22 cellular contexts compared by ENCODE assay signal in the genomic region with DNA sequence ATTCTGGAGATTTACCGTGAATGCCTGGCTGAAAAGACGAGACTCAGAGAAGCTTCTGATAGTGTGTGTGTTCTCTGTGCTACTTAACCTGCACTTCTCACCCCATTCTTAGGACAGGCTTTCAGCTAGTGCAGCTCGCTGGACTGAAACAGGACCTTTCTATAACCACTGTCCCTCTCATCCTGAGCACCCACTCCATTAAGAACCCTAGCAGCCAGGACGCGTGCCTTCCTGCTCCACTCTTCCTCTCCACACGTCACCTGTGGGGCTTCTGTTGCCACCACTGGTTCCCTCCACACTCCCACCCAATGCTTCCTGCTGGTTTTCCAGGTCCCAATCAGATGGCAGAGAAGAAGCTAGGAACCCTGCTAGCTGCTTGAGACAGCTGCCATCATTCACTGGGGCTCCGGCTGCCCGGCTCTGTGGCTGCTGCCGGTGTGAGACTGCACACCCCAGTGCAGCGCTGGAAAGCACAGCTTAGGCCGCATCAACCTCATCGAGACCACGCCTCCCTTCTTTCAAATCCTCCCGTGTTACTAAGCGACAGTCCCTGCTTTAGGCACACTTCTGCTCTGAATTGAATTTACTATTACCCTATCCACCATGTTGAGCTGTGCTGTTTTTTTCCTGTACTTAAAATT. TPM values are rescaled to one million over a fixed set of nuclear protein-coding genes. Genes with fewer than 3 reads are reported as not detected.
DNase-seq lines count a peak whose midpoint lies in the region; ATAC-seq, FAIRE-seq and TF ChIP-seq lines count a peak whose summit lies in the region.
"Had no signal": no experiment of that assay in that cellular context is flagged by ENCODE, and none has a peak within 500 bp of the region (broad histone marks: within the 10 kb centered on the region; RNA-seq: fewer than 3 reads in every experiment).

No MANE protein-coding gene starts in this region.

- no peak for TF ChIP-seq CTCF in right lobe of liver (IDR thresholded peaks at IDR 0.05)
- TF ChIP-seq CTCF in HepG2 (CRISPR knock-in tag; IDR thresholded peaks at IDR 0.05): no peak
- no peak for TF ChIP-seq CTCF in kidney (IDR thresholded peaks at IDR 0.05; ENCODE audit: borderline replicate concordance, extremely low read depth, insufficient read depth)

- peaks cover 0 to 8% (median 3%) of the 10 kb centered on the region in 4 donors for H3K4me1 ChIP-seq in right lobe of liver
- H3K4me1 ChIP-seq in HepG2 (ENCODE audit: insufficient read depth, low read length): no peaks in the 10 kb centered on the region
- peaks cover 3 to 10% of the 10 kb centered on the region in 2 donors for H3K4me1 ChIP-seq in kidney (ENCODE audit: control insufficient read depth in 1 of 2, insufficient read depth in 1 of 2, low read depth in 1 of 2, low read length in 2 of 2)
- H3K4me1 ChIP-seq: breast epithelium, uterus had no signal

- no peak for TF ChIP-seq EP300 in HepG2 (IDR thresholded peaks at IDR 0.05; ENCODE audit: low read depth in 2 of 2, low read length in 2 of 2)
- no peak for TF ChIP-seq EP300 in HepG2 (CRISPR knock-in tag; IDR thresholded peaks at IDR 0.05; ENCODE audit: borderline replicate concordance)

- H3K27me3 ChIP-seq in right lobe of liver: no peaks in the 10 kb centered on the region
- no peaks in the 10 kb centered on the region for H3K27me3 ChIP-seq in HepG2 (ENCODE audit: control insufficient read depth in 1 of 2, insufficient read depth in 2 of 2, low read length in 2 of 2)
- H3K27me3 ChIP-seq: adrenal gland, breast epithelium, uterus had no signal

- 83% methylated on average over 9 of the region's 15 CpGs for WGBS in right lobe of liver (ENCODE audit: insufficient coverage, low coverage, low lambda C conversion rate, missing lambda C conversion rate)
- 95% methylated on average over 15 of the region's 15 CpGs for WGBS in HepG2 (ENCODE audit: low lambda C conversion rate)

- H3K4me3 ChIP-seq in right lobe of liver (no peak overlapping the region), HepG2 (replicated peaks in 1 of 3; ENCODE audit: insufficient read depth in 1 of 3, low read depth in 2 of 3, low read length in 3 of 3) (no peak overlapping the region), kidney (ENCODE audit: low read length in 2 of 2) (no peak overlapping the region)
- H3K4me3 ChIP-seq: adrenal gland, breast epithelium, uterus had no signal

- H3K9ac ChIP-seq in HepG2 (ENCODE audit: insufficient read depth, low read depth, low read length) (no peak overlapping the region), kidney (ENCODE audit: low read length in 2 of 2) (no peak overlapping the region)

- no peak for DNase-seq in right lobe of liver
- no peak for DNase-seq in HepG2 (ENCODE audit: low spot score)
- no peak for DNase-seq in central memory CD8-positive, alpha-beta T cell (ENCODE audit: low spot score in 2 of 2)
- DNase-seq in kidney: no peak
- no peak for DNase-seq in T1000 (lab: John Stamatoyannopoulos, UW)
- DNase-seq: activated CD8-positive, alpha-beta T cell treated with anti-CD3 and anti-CD28 coated beads for 36 hours; activated T-cell treated with anti-CD3 and anti-CD28 coated beads for 4 hours; adrenal gland; erythroblast; foreskin fibroblast; HFFc6; islet precursor cell; mammary epithelial cell; NCI-H1694 treated with DMSO at 0.1 percent for 48 hours; NCI-H69; uterus had no signal

- H3K4me2 ChIP-seq in HepG2 (ENCODE audit: low read depth, low read length): no peak overlapping the region

- FAIRE-seq in HepG2 (lab: Jason Lieb, UNC) (no peak), kidney (lab: Jason Lieb, UNC) (no peak)

- no peak for TF ChIP-seq RAD21 in HepG2 (CRISPR knock-in tag; IDR thresholded peaks at IDR 0.05)

- TF ChIP-seq POLR2A in right lobe of liver (IDR thresholded peaks at IDR 0.05) (no peak), HepG2 (IDR thresholded peaks at IDR 0.05; ENCODE audit: insufficient read depth in 1 of 2, low read depth in 2 of 2, low read length in 2 of 2) (no peak)

- H3K27ac ChIP-seq in right lobe of liver (peak overlapping the region in 1 of 3 donors; percentile 53), HepG2 (ENCODE audit: extremely low read length, insufficient read depth, low read length) (no peak overlapping the region), kidney (ENCODE audit: low read depth in 2 of 2, low read length in 2 of 2) (peak overlapping the region; percentile 59 to 88), temporal lobe (ENCODE audit: low read depth, low read length) (peak overlapping the region; percentile 28)
- H3K27ac ChIP-seq: adrenal gland, C4-2B, RWPE1, uterus had no signal

- no peak overlapping the region for H3K4me3 Mint-ChIP-seq in central memory CD8-positive, alpha-beta T cell
- H3K4me3 Mint-ChIP-seq: activated CD8-positive, alpha-beta T cell treated with anti-CD3 and anti-CD28 coated beads for 36 hours; HFFc6 had no signal

- no TSS peak for BruUV-seq in HepG2 (replicated peaks; lab: Mats Ljungman, UMichigan)

- intact Hi-C loops in right lobe of liver (cut with DNase I): no loop called here
- intact Hi-C loops in HepG2 (cut with micrococcal nuclease; ENCODE audit: unreplicated experiment): no loop called here
- intact Hi-C loops in kidney (cut with DNase I): no loop called here

- H3K4me1 Mint-ChIP-seq in central memory CD8-positive, alpha-beta T cell: peaks cover 16% of the 10 kb centered on the region

- in situ Hi-C loops in HepG2 (cut with HindIII; ENCODE audit: extremely low pct_ligation_motif_present, low pct_unique_long_range_greater_than_20kb): no loop called here

- H3K36me3 ChIP-seq in right lobe of liver: no peaks in the 10 kb centered on the region
- 0 out of 5 replicates have a peak, but pooled peaks cover 0 to 5% of the 10 kb centered on the region in 2 experiments for H3K36me3 ChIP-seq in HepG2 (replicated peaks in 1 of 2; ENCODE audit: control insufficient read depth in 1 of 2, insufficient read depth in 2 of 2, low read length in 2 of 2)
- no peaks in the 10 kb centered on the region for H3K36me3 ChIP-seq in kidney (ENCODE audit: control insufficient read depth in 1 of 2, insufficient read depth in 2 of 2, low read length in 2 of 2)
- H3K36me3 ChIP-seq: adrenal gland, breast epithelium, uterus had no signal

- POLR2A ChIA-PET in HepG2 (lab: Yijun Ruan, JAX): no interaction called here

- H3K9me3 Mint-ChIP-seq in central memory CD8-positive, alpha-beta T cell: no peaks in the 10 kb centered on the region
- H3K9me3 Mint-ChIP-seq: activated CD8-positive, alpha-beta T cell treated with anti-CD3 and anti-CD28 coated beads for 36 hours; HFFc6 had no signal

- H4K20me1 ChIP-seq in HepG2 (ENCODE audit: insufficient read depth, low read length): no peaks in the 10 kb centered on the region; the same call in 1 of the 2 replicates

- no peaks in the 10 kb centered on the region for H3K79me2 ChIP-seq in HepG2 (ENCODE audit: insufficient read depth, low read length)

- ATAC-seq in right lobe of liver (peak in 3 of 4 donors; percentile 15 to 26 (median 25)), HepG2 (no peak), HG03039 (IDR thresholded peaks at IDR 0.05; ENCODE audit: unreplicated experiment) (no peak), HG03159 (IDR thresholded peaks at IDR 0.05; ENCODE audit: unreplicated experiment) (no peak)
- ATAC-seq in central memory CD8-positive, alpha-beta T cell (replicated peaks; ENCODE audit: extremely low read depth, poor library complexity, severe bottlenecking): no peak
- ATAC-seq: activated CD8-positive, alpha-beta T cell treated with anti-CD3 and anti-CD28 coated beads for 36 hours had no signal

- no peak overlapping the region for H2AFZ ChIP-seq in HepG2 (ENCODE audit: low read length)

- CTCF ChIA-PET in HepG2 (lab: Yijun Ruan, JAX; ENCODE audit: low intra/inter-chr PET ratio, low total read pairs): no interaction called here

- H3K36me3 Mint-ChIP-seq in central memory CD8-positive, alpha-beta T cell (ENCODE audit: insufficient read depth): peaks cover 1% of the 10 kb centered on the region

- H3K27me3 Mint-ChIP-seq in central memory CD8-positive, alpha-beta T cell: no peaks in the 10 kb centered on the region
- H3K27me3 Mint-ChIP-seq: activated CD8-positive, alpha-beta T cell treated with anti-CD3 and anti-CD28 coated beads for 36 hours had no signal

- peak overlapping the region; percentile 6 for H3K27ac Mint-ChIP-seq in central memory CD8-positive, alpha-beta T cell (ENCODE audit: low read depth)
- H3K27ac Mint-ChIP-seq: activated CD8-positive, alpha-beta T cell treated with anti-CD3 and anti-CD28 coated beads for 36 hours; HFFc6 had no signal

- H3K9me3 ChIP-seq in right lobe of liver (no peaks in the 10 kb centered on the region), HepG2 (ENCODE audit: low read length) (no peaks in the 10 kb centered on the region), kidney (ENCODE audit: control insufficient read depth in 1 of 2, low read length in 2 of 2) (no peaks in the 10 kb centered on the region)
- H3K9me3 ChIP-seq: adrenal gland, breast epithelium had no signal

TF ChIP-seq in HepG2, 621 proteins besides CTCF, POLR2A, EP300 and RAD21 (continues in another document):
- no peak for TF ChIP-seq SRSF4 (IDR thresholded peaks at IDR 0.05; ENCODE audit: low read depth, low read length, poor library complexity, severe bottlenecking)

RNA-seq across cellular contexts. Expression of gene RNF130, which starts 44.0 kb away (rescaled TPM):
- 100 to 1,000 TPM in 1 of 6 experiments, 10 to 100 TPM in 5; 66.7 to 119 (median 89.9) TPM for total RNA-seq in right lobe of liver
- total RNA-seq in HepG2 (2016; rRNA removed; fragmentation: Illumina TruSeq; extraction: Trizol): 21.3 and 28.2 TPM in 2 replicates
- total RNA-seq in HepG2 (2016; cell fraction: cytosol; rRNA removed; fragmentation: Illumina TruSeq; extraction: Trizol; ENCODE audit: low read depth): 51.1 and 56.5 TPM in 2 replicates
- 20.7 and 27.0 TPM in 2 replicates for total RNA-seq in HepG2 (2016; cell fraction: insoluble cytoplasmic fraction; rRNA removed; fragmentation: Illumina TruSeq; extraction: Trizol)
- total RNA-seq in HepG2 (2016; cell fraction: membrane; rRNA removed; fragmentation: Illumina TruSeq; extraction: Trizol): 71.6 and 78.1 TPM in 2 replicates
- 19.2 and 22.9 TPM in 2 replicates for total RNA-seq in HepG2 (2016; cell fraction: nucleus; rRNA removed; fragmentation: Illumina TruSeq; extraction: Trizol)
- polyA plus RNA-seq in HepG2 (2011; rRNA removed): 25.9 and 28.3 TPM in 2 replicates
- 21.0 and 26.9 TPM in 2 replicates for polyA plus RNA-seq in HepG2 (2011; cell fraction: cytosol; rRNA removed)
- 10.8 and 12.4 TPM in 2 replicates for polyA plus RNA-seq in HepG2 (2011; cell fraction: nucleus; rRNA removed)
- polyA plus RNA-seq in HepG2 (2012): 21.3 and 23.0 TPM in 2 replicates
- 78.2 and 88.6 TPM in 2 replicates for polyA plus RNA-seq in HepG2 (2016; cell fraction: cytosol; fragmentation: Illumina TruSeq; extraction: Trizol; ENCODE audit: low read depth)
- polyA plus RNA-seq in HepG2 (2016; cell fraction: insoluble cytoplasmic fraction; fragmentation: Illumina TruSeq; extraction: Trizol; ENCODE audit: low read depth): 31.6 and 34.3 TPM in 2 replicates
- polyA plus RNA-seq in HepG2 (2016; cell fraction: membrane; fragmentation: Illumina TruSeq; extraction: Trizol; ENCODE audit: low read depth): 86.4 and 87.9 TPM in 2 replicates
- 38.8 and 41.1 TPM in 2 replicates for polyA plus RNA-seq in HepG2 (2016; cell fraction: nucleus; fragmentation: Illumina TruSeq; extraction: Trizol; ENCODE audit: insufficient read depth, low read depth)
- polyA minus RNA-seq in HepG2 (2011; rRNA and poly(A)+ RNA removed; ENCODE audit: low replicate concordance): 12.5 and 16.7 TPM in 2 replicates
- 12.9 and 13.1 TPM in 2 replicates for polyA minus RNA-seq in HepG2 (2011; cell fraction: cytosol; rRNA and poly(A)+ RNA removed)
- 18.3 and 20.1 TPM in 2 replicates for polyA minus RNA-seq in HepG2 (2011; cell fraction: nucleus; rRNA and poly(A)+ RNA removed)
- total RNA-seq in kidney: 73.9 TPM
- 88.1 TPM for polyA plus RNA-seq in kidney (ENCODE audit: insufficient read depth, low read depth, low replicate concordance)
- 69.8 TPM for total RNA-seq in temporal lobe

Comparison
In these comparisons a context has a peak if more than half of its experiments do, and no peak if none do; other contexts are left out.
1. ATAC-seq: peak in right lobe of liver (3 of 4); none in HepG2 (single experiment), central memory CD8-positive, alpha-beta T cell (single experiment), HG03039 (single experiment) and HG03159 (single experiment).